ENCODE assay signal across 8 cellular contexts in genomic region chr6:169723200-169723909, GRCh38. TPM values are rescaled to one million over a fixed set of nuclear protein-coding genes. Genes with fewer than 3 reads are reported as not detected.
DNase-seq lines count a peak whose midpoint lies in the region; ATAC-seq and TF ChIP-seq lines count a peak whose summit lies in the region.

No MANE protein-coding gene starts in this region.

- H3K27ac ChIP-seq in CD8-positive, alpha-beta T cell (ENCODE audit: low read depth, low read length) = peak overlapping the region; percentile 72
- H3K27ac ChIP-seq in angular gyrus (ENCODE audit: low read depth, low read length) (peak overlapping the region; percentile 48), right cardiac atrium (ENCODE audit: low read length) (peak overlapping the region; percentile 92), prostate gland (peak overlapping the region; percentile 89 to 94), vagina (peak overlapping the region; percentile 95)

- TF ChIP-seq CTCF in CD8-positive, alpha-beta T cell (IDR thresholded peaks at IDR 0.05) = no peak
- TF ChIP-seq CTCF in prostate gland (IDR thresholded peaks at IDR 0.05) (no peak), vagina (IDR thresholded peaks at IDR 0.05) (no peak)

- H3K4me1 Mint-ChIP-seq in CD8-positive, alpha-beta T cell (ENCODE audit: low read depth) = peaks cover 42% of the 10 kb centered on the region
- peaks cover 24% of the 10 kb centered on the region for H3K4me1 Mint-ChIP-seq in T-helper 1 cell treated with Interleukin-12 subunit alpha and Interleukin-12 subunit beta and Interleukin-4 antibody, amounts not matched to agents 30 μg/mL and 1 μg/mL, for 36 hours (ENCODE audit: low read depth)

- H3K27me3 Mint-ChIP-seq in CD8-positive, alpha-beta T cell (ENCODE audit: low read depth) = no peaks in the 10 kb centered on the region
- peaks cover 9% of the 10 kb centered on the region for H3K27me3 Mint-ChIP-seq in T-helper 1 cell treated with Interleukin-12 subunit alpha and Interleukin-12 subunit beta and Interleukin-4 antibody, amounts not matched to agents 30 μg/mL and 1 μg/mL, for 36 hours (ENCODE audit: low read depth)

- H3K4me3 ChIP-seq in CD8-positive, alpha-beta T cell (ENCODE audit: low read depth, low read length) = peak overlapping the region; percentile 68
- H3K4me3 ChIP-seq in right cardiac atrium (ENCODE audit: low read length) = peak overlapping the region; percentile 97
- peak overlapping the region; percentile 57 to 82 for H3K4me3 ChIP-seq in prostate gland
- peak overlapping the region; percentile 71 to 89 for H3K4me3 ChIP-seq in vagina

- H3K36me3 Mint-ChIP-seq in CD8-positive, alpha-beta T cell = peaks cover 17% of the 10 kb centered on the region
- H3K36me3 Mint-ChIP-seq in T-helper 1 cell treated with Interleukin-12 subunit alpha and Interleukin-12 subunit beta and Interleukin-4 antibody, amounts not matched to agents 30 μg/mL and 1 μg/mL, for 36 hours (ENCODE audit: low read depth) = peaks cover 6% of the 10 kb centered on the region

- DNase-seq in CD8-positive, alpha-beta T cell = peak; percentile 47 to 85 (median 65)
- DNase-seq in right cardiac atrium = peak; percentile 84 to 94 (median 93)
- peak; percentile 73 for DNase-seq in prostate gland (ENCODE audit: low spot score)
- peak in 1 of 2 donors; percentile 88 for DNase-seq in vagina (ENCODE audit: extremely low spot score in 2 of 2)

- H3K27me3 ChIP-seq in CD8-positive, alpha-beta T cell (ENCODE audit: insufficient read depth, low read length) = no peaks in the 10 kb centered on the region
- no peaks in the 10 kb centered on the region for H3K27me3 ChIP-seq in right cardiac atrium (ENCODE audit: control insufficient read depth, insufficient read depth)
- no peaks in the 10 kb centered on the region for H3K27me3 ChIP-seq in prostate gland (replicated peaks; ENCODE audit: insufficient read depth)
- H3K27me3 ChIP-seq in vagina = no peaks in the 10 kb centered on the region

- no peaks in the 10 kb centered on the region for H3K9me3 Mint-ChIP-seq in CD8-positive, alpha-beta T cell
- no peaks in the 10 kb centered on the region for H3K9me3 Mint-ChIP-seq in T-helper 1 cell treated with Interleukin-12 subunit alpha and Interleukin-12 subunit beta and Interleukin-4 antibody, amounts not matched to agents 30 μg/mL and 1 μg/mL, for 36 hours

- no peaks in the 10 kb centered on the region for H3K36me3 ChIP-seq in CD8-positive, alpha-beta T cell (ENCODE audit: insufficient read depth, low read length)
- H3K36me3 ChIP-seq in prostate gland (no peaks in the 10 kb centered on the region), vagina (no peaks in the 10 kb centered on the region)

- CTCF ChIA-PET in CD8-positive, alpha-beta T cell (lab: Charles Lee) = interaction anchor here (1.0 to 3.7 kb wide), 5 partner anchors 8 to 807 kb away, joined by 4 to 17 read pairs (median 5); partner anchors contain the start of genes C6orf120, DYNLT2, ERMARD and WDR27

- peak; percentile 30 for ATAC-seq in CD8-positive, alpha-beta T cell
- peak; percentile 36 for ATAC-seq in GM19397 (IDR thresholded peaks at IDR 0.05; ENCODE audit: unreplicated experiment)
- peak; percentile 29 for ATAC-seq in HG03571 (IDR thresholded peaks at IDR 0.05; ENCODE audit: unreplicated experiment)
- ATAC-seq in right cardiac atrium = peak; percentile 77 to 85

- H3K9me3 ChIP-seq in CD8-positive, alpha-beta T cell (ENCODE audit: low read length) = no peaks in the 10 kb centered on the region
- H3K9me3 ChIP-seq in right cardiac atrium (ENCODE audit: control insufficient read depth, low read length) (no peaks in the 10 kb centered on the region), prostate gland (no peaks in the 10 kb centered on the region), vagina (no peaks in the 10 kb centered on the region)

- intact Hi-C loops in CD8-positive, alpha-beta T cell (cut with DNase I, micrococcal nuclease) = loop anchor here (1.0 kb wide), 2 partner anchors 21 to 28 kb away; partner anchors contain the start of genes C6orf120 (in 2 of the 2), WDR27 (in 2 of the 2), DYNLT2 (in 1 of the 2) and ERMARD (in 1 of the 2)
- intact Hi-C loops in right cardiac atrium (cut with DNase I) (no loop called here), prostate gland (cut with DNase I) (no loop called here), vagina (cut with DNase I) (no loop called here)

- H3K4me1 ChIP-seq in CD8-positive, alpha-beta T cell (ENCODE audit: insufficient read depth, low read length) = peaks cover 22% of the 10 kb centered on the region
- H3K4me1 ChIP-seq in right cardiac atrium (ENCODE audit: control insufficient read depth, insufficient read depth, low read length) (no peaks in the 10 kb centered on the region), prostate gland (replicated peaks) (peaks cover 16% of the 10 kb centered on the region), vagina (peaks cover 41% of the 10 kb centered on the region)

- under 1% methylated on average over 67 of the region's 70 CpGs for WGBS in right cardiac atrium
- under 1% methylated on average over 62 of the region's 70 CpGs for WGBS in prostate gland

- peak overlapping the region; percentile 96 for H3K27ac Mint-ChIP-seq in CD8-positive, alpha-beta T cell
- H3K27ac Mint-ChIP-seq in T-helper 1 cell treated with Interleukin-12 subunit alpha and Interleukin-12 subunit beta and Interleukin-4 antibody, amounts not matched to agents 30 μg/mL and 1 μg/mL, for 36 hours = peak overlapping the region; percentile 92

- peak; percentile 29 for TF ChIP-seq POLR2A in prostate gland (IDR thresholded peaks at IDR 0.05)
- TF ChIP-seq POLR2A in vagina (IDR thresholded peaks at IDR 0.05) = no peak

- POLR2A ChIA-PET in CD8-positive, alpha-beta T cell (lab: Charles Lee) = interaction anchor here (0.5 to 11.2 kb wide), 8 partner anchors 14 to 830 kb away, joined by 3 to 122 read pairs (median 9); partner anchors contain the start of genes C6orf120, DYNLT2, ERMARD and PSMB1

- H3K4me3 Mint-ChIP-seq in CD8-positive, alpha-beta T cell = peak overlapping the region; percentile 85
- peak overlapping the region; percentile 88 for H3K4me3 Mint-ChIP-seq in T-helper 1 cell treated with Interleukin-12 subunit alpha and Interleukin-12 subunit beta and Interleukin-4 antibody, amounts not matched to agents 30 μg/mL and 1 μg/mL, for 36 hours

RNA-seq across cellular contexts. Expression of gene PHF10, which starts 0.9 kb away (rescaled TPM):
- total RNA-seq in CD8-positive, alpha-beta T cell = 10 to 100 TPM; 85.4 to 87.5 TPM
- 10 to 100 TPM; 59.6 to 70.0 (median 61.0) TPM for total RNA-seq in right cardiac atrium
- polyA plus RNA-seq in right cardiac atrium = 40.5 TPM
- 10 to 100 TPM; 45.9 to 50.4 TPM for total RNA-seq in prostate gland
- total RNA-seq in vagina = 54.8 TPM

RNA-seq across cellular contexts. Expression of gene C6orf120, which starts 21.4 kb away (rescaled TPM):
- 10 to 100 TPM; 19.9 TPM for total RNA-seq in CD8-positive, alpha-beta T cell
- total RNA-seq in right cardiac atrium = 10 to 100 TPM; 14.6 to 16.1 (median 14.8) TPM
- 7.5 TPM for polyA plus RNA-seq in right cardiac atrium
- 10 to 100 TPM; 23.6 to 41.8 TPM for total RNA-seq in prostate gland
- total RNA-seq in vagina = 21.4 TPM

RNA-seq across cellular contexts. Expression of gene WDR27, which starts 21.5 kb away (rescaled TPM):
- 10 to 100 TPM; 18.5 to 19.2 TPM for total RNA-seq in CD8-positive, alpha-beta T cell
- total RNA-seq in right cardiac atrium (10 to 100 TPM in 3 of 4 donors, 1 to 10 TPM in 1; 9.6 to 13.6 (median 11.8) TPM), prostate gland (10 to 100 TPM; 17.8 to 53.1 TPM), vagina (41.5 TPM)
- 6.3 TPM for polyA plus RNA-seq in right cardiac atrium

RNA-seq across cellular contexts. Expression of gene DYNLT2, which starts 28.0 kb away (rescaled TPM):
- total RNA-seq in CD8-positive, alpha-beta T cell = 1 to 10 TPM; 3.6 to 3.7 TPM
- total RNA-seq in right cardiac atrium (1 to 10 TPM in 2 of 4 donors, under 1 TPM in 2; 0.77 to 1.2 (median 0.90) TPM), prostate gland (1 to 10 TPM; 2.2 to 7.2 TPM), vagina (3.2 TPM)
- 1.2 TPM for polyA plus RNA-seq in right cardiac atrium

RNA-seq across cellular contexts. Expression of gene ERMARD, which starts 28.1 kb away (rescaled TPM):
- 10 to 100 TPM; 21.2 to 23.2 TPM for total RNA-seq in CD8-positive, alpha-beta T cell
- total RNA-seq in right cardiac atrium (10 to 100 TPM; 10.3 to 13.2 (median 12.2) TPM), prostate gland (10 to 100 TPM; 23.7 to 33.2 TPM), vagina (41.5 TPM)
- 11.1 TPM for polyA plus RNA-seq in right cardiac atrium

Comparison
In these comparisons a context has a peak if more than half of its experiments do, and no peak if none do; other contexts are left out.
1. ATAC-seq: peak in every context shown above with its lines; median percentile 81 in right cardiac atrium; 36 in GM19397; 30 in CD8-positive, alpha-beta T cell; 29 in HG03571.
2. intact Hi-C loops: an anchor here in CD8-positive, alpha-beta T cell (1.0 kb wide); none called in right cardiac atrium, prostate gland and vagina.